26 cellular contexts compared by ENCODE assay signal in genomic region chr6:73879894-73880293, GRCh38.
"Had no signal": no experiment of that assay in that cellular context is flagged by ENCODE, and none has a peak within 500 bp of the region (broad histone marks: within the 10 kb centered on the region; RNA-seq: fewer than 3 reads in every experiment).

No MANE protein-coding gene starts in this region.

- H3K36me3 ChIP-seq: heart right ventricle, left lung, pancreas, suprapubic skin, thoracic aorta, tibial artery, upper lobe of right lung had no signal

- H3K27ac ChIP-seq: left lung, pancreas, psoas muscle, suprapubic skin, thoracic aorta, tibial artery, upper lobe of right lung had no signal

- H3K9me3 ChIP-seq: heart right ventricle, left lung, pancreas, psoas muscle, suprapubic skin, thoracic aorta, tibial artery, upper lobe of right lung had no signal

- H3K27me3 ChIP-seq: heart right ventricle, left lung, pancreas, suprapubic skin, tibial artery, upper lobe of right lung had no signal

- DNase-seq: heart right ventricle; hippocampal formation; kidney glomerular epithelial cell; left colon; left lung; mesendoderm; naive B cell; natural killer cell; pancreas; posterior cingulate gyrus; psoas muscle; stimulated activated CD4-positive, alpha-beta T cell treated with anti-CD3 and anti-CD28 coated beads, Interleukin-12 subunit alpha, Interleukin-12 subunit beta, amount 100 ng/mL, for 4 hours; stimulated activated CD4-positive, alpha-beta T cell treated with anti-CD3 and anti-CD28 coated beads, Interleukin-15, amount 100 ng/mL, for 24 hours; stimulated activated CD4-positive, alpha-beta T cell treated with anti-CD3 and anti-CD28 coated beads, Interleukin-2, amount 100 ng/mL, for 24 hours; stimulated activated CD4-positive, alpha-beta T cell treated with anti-CD3 and anti-CD28 coated beads, Interleukin-4, amount 100 ng/mL, for 1 hour; stimulated activated naive B cell treated with anti-CD40 and anti-IgM and Interleukin-4, amounts not matched to agents 10 μg/mL and 1 μg/mL and 100 μg/mL, for 72 hours; tibial artery; trophoblast cell; upper lobe of right lung had no signal

- H3K4me3 ChIP-seq: heart right ventricle, left lung, lung, pancreas, psoas muscle, skin epidermis, suprapubic skin, thoracic aorta, tibial artery, upper lobe of right lung had no signal

- FAIRE-seq: keratinocyte, pancreas, urothelium cell line had no signal

- H3K4me1 ChIP-seq: heart right ventricle, left lung, pancreas, psoas muscle, suprapubic skin, tibial artery, upper lobe of right lung had no signal

- ATAC-seq: left colon; left lung; natural killer cell; pancreas; psoas muscle; sciatic nerve; stimulated activated naive B cell treated with anti-CD40 and anti-IgM and Interleukin-4, amounts not matched to agents 10 μg/mL and 1 μg/mL and 100 μg/mL, for 72 hours; upper lobe of right lung had no signal
